ENCODE assay signal across 20 cellular contexts in the genomic region with DNA sequence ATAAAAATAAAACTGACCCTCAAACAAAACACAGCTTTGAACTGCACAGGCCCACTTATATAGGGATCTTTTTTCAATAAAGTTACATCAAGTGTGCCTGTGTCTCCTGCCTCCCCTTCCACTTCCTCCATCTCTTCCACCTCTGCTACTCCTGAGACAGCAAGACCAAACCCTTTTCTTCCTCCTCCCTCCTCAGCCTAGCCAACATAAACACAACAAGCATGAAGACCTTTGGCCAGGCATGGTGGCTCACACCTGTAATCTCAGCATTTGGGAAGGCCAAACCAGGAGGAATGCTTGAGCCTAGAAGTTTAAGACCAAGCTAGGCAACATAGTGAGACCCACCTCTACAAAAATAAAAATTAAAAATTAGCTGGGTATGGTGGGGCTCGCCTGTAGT.
A peak's percentile ranks its signal among the peaks of the same experiment; 100 is the strongest.
DNase-seq lines count a peak whose midpoint lies in the region; ATAC-seq lines count a peak whose summit lies in the region.
"Had no signal": no experiment of that assay in that cellular context is flagged by ENCODE, and none has a peak within 500 bp of the region (broad histone marks: within the 10 kb centered on the region; RNA-seq: fewer than 3 reads in every experiment).

No MANE protein-coding gene starts in this region.

- no peaks in the 10 kb centered on the region for H3K9me3 ChIP-seq in CD4-positive, alpha-beta memory T cell (ENCODE audit: control insufficient read depth in 1 of 2, low read length in 2 of 2)

- H3K4me1 Mint-ChIP-seq in activated CD4-positive, alpha-beta memory T cell treated with anti-CD3 and anti-CD28 coated beads for 36 hours (ENCODE audit: low read depth), result peaks cover 19% of the 10 kb centered on the region
- H3K4me1 Mint-ChIP-seq in activated CD4-positive, alpha-beta memory T cell treated with anti-CD3 and anti-CD28 coated beads, Interleukin-2, amount 10 ng/mL, durations not matched to agents 7 days and 5 days, result peaks cover 12% of the 10 kb centered on the region
- peaks cover 17 to 61% (median 36%) of the 10 kb centered on the region in 4 donors for H3K4me1 Mint-ChIP-seq in CD4-positive, alpha-beta memory T cell
- H3K4me1 Mint-ChIP-seq in activated naive CD8-positive, alpha-beta T cell treated with anti-CD3 and anti-CD28 coated beads for 36 hours, result peaks cover 13% of the 10 kb centered on the region
- H3K4me1 Mint-ChIP-seq in natural killer cell treated with Interleukin-12 subunit alpha and Interleukin-12 subunit beta and Interleukin-15 and Interleukin-18, amount 100 ng/mL, for 72 hours (ENCODE audit: low read depth in 2 of 2), result peaks cover 9 to 14% of the 10 kb centered on the region in 2 donors

- H3K36me3 ChIP-seq in CD4-positive, alpha-beta memory T cell (ENCODE audit: insufficient read depth, low read length), result peaks cover 86% of the 10 kb centered on the region

- intact Hi-C loops in activated CD4-positive, alpha-beta memory T cell treated with anti-CD3 and anti-CD28 coated beads for 36 hours (cut with micrococcal nuclease), result no loop called here
- intact Hi-C loops in CD4-positive, alpha-beta memory T cell (cut with micrococcal nuclease), result no loop called here

- no peak overlapping the region for H3K4me3 ChIP-seq in CD4-positive, alpha-beta memory T cell (ENCODE audit: low read length in 2 of 2)
- H3K4me3 ChIP-seq: K562, PC-9 had no signal

- H3K27me3 Mint-ChIP-seq in activated CD4-positive, alpha-beta memory T cell treated with anti-CD3 and anti-CD28 coated beads for 36 hours, result no peaks in the 10 kb centered on the region
- no peaks in the 10 kb centered on the region for H3K27me3 Mint-ChIP-seq in activated CD4-positive, alpha-beta memory T cell treated with anti-CD3 and anti-CD28 coated beads, Interleukin-2, amount 10 ng/mL, durations not matched to agents 7 days and 5 days
- H3K27me3 Mint-ChIP-seq in CD4-positive, alpha-beta memory T cell, result no peaks in the 10 kb centered on the region
- H3K27me3 Mint-ChIP-seq in activated naive CD8-positive, alpha-beta T cell treated with anti-CD3 and anti-CD28 coated beads for 36 hours, result no peaks in the 10 kb centered on the region
- H3K27me3 Mint-ChIP-seq in natural killer cell treated with Interleukin-12 subunit alpha and Interleukin-12 subunit beta and Interleukin-15 and Interleukin-18, amount 100 ng/mL, for 72 hours, result no peaks in the 10 kb centered on the region

- no peak overlapping the region for H3K27ac ChIP-seq in CD4-positive, alpha-beta memory T cell (ENCODE audit: low read depth, low read length)
- H3K27ac ChIP-seq: PC-9 had no signal

- peaks cover 4% of the 10 kb centered on the region for H3K4me1 ChIP-seq in CD4-positive, alpha-beta memory T cell (ENCODE audit: insufficient read depth, low read length)

- DNase-seq in activated CD4-positive, alpha-beta memory T cell treated with anti-CD3 and anti-CD28 coated beads for 36 hours, result no peak
- DNase-seq in activated CD4-positive, alpha-beta memory T cell treated with anti-CD3 and anti-CD28 coated beads, Interleukin-2, amount 10 ng/mL, durations not matched to agents 7 days and 5 days, result no peak
- DNase-seq in CD4-positive, alpha-beta memory T cell, result no peak
- no peak for DNase-seq in activated naive CD8-positive, alpha-beta T cell treated with anti-CD3 and anti-CD28 coated beads for 36 hours
- DNase-seq in natural killer cell treated with Interleukin-12 subunit alpha and Interleukin-12 subunit beta and Interleukin-15 and Interleukin-18, amount 100 ng/mL, for 72 hours (ENCODE audit: low spot score), result no peak
- DNase-seq in NCI-H2227 treated with DMSO at 0.1 percent for 48 hours (lab: John Stamatoyannopoulos, UW), result no peak
- DNase-seq in NCI-H2227 (lab: John Stamatoyannopoulos, UW; ENCODE audit: unreplicated experiment), result no peak
- DNase-seq: dermis blood vessel endothelial cell; EL; kidney; MM.1S; NCI-H1417 treated with DMSO at 0.1 percent for 48 hours; NCI-H510A treated with DMSO at 0.1 percent for 48 hours; PC-9; retina; SHP77 treated with DMSO at 0.1 percent for 48 hours; stimulated activated CD4-positive, alpha-beta T cell treated with anti-CD3 and anti-CD28 coated beads, Interleukin-4, amount 100 ng/mL, for 4 hours; SW 1271 had no signal

- H3K9me3 Mint-ChIP-seq in activated CD4-positive, alpha-beta memory T cell treated with anti-CD3 and anti-CD28 coated beads for 36 hours, result no peaks in the 10 kb centered on the region
- H3K9me3 Mint-ChIP-seq in activated CD4-positive, alpha-beta memory T cell treated with anti-CD3 and anti-CD28 coated beads, Interleukin-2, amount 10 ng/mL, durations not matched to agents 7 days and 5 days, result no peaks in the 10 kb centered on the region
- H3K9me3 Mint-ChIP-seq in CD4-positive, alpha-beta memory T cell, result peaks cover 0 to 5% (median 0%) of the 10 kb centered on the region in 8 donors
- H3K9me3 Mint-ChIP-seq in activated naive CD8-positive, alpha-beta T cell treated with anti-CD3 and anti-CD28 coated beads for 36 hours, result no peaks in the 10 kb centered on the region
- H3K9me3 Mint-ChIP-seq in natural killer cell treated with Interleukin-12 subunit alpha and Interleukin-12 subunit beta and Interleukin-15 and Interleukin-18, amount 100 ng/mL, for 72 hours, result no peaks in the 10 kb centered on the region

- H3K27me3 ChIP-seq in CD4-positive, alpha-beta memory T cell (ENCODE audit: insufficient read depth, low read length), result no peaks in the 10 kb centered on the region

- peaks cover 45% of the 10 kb centered on the region for H3K36me3 Mint-ChIP-seq in activated CD4-positive, alpha-beta memory T cell treated with anti-CD3 and anti-CD28 coated beads for 36 hours
- H3K36me3 Mint-ChIP-seq in activated CD4-positive, alpha-beta memory T cell treated with anti-CD3 and anti-CD28 coated beads, Interleukin-2, amount 10 ng/mL, durations not matched to agents 7 days and 5 days (ENCODE audit: low read depth), result peaks cover 85% of the 10 kb centered on the region
- peaks cover 62 to 91% of the 10 kb centered on the region in 2 donors for H3K36me3 Mint-ChIP-seq in CD4-positive, alpha-beta memory T cell
- H3K36me3 Mint-ChIP-seq in activated naive CD8-positive, alpha-beta T cell treated with anti-CD3 and anti-CD28 coated beads for 36 hours, result peaks cover 39% of the 10 kb centered on the region
- peaks cover 42% of the 10 kb centered on the region for H3K36me3 Mint-ChIP-seq in natural killer cell treated with Interleukin-12 subunit alpha and Interleukin-12 subunit beta and Interleukin-15 and Interleukin-18, amount 100 ng/mL, for 72 hours

- peak overlapping the region; percentile 24 for H3K27ac Mint-ChIP-seq in activated CD4-positive, alpha-beta memory T cell treated with anti-CD3 and anti-CD28 coated beads for 36 hours
- H3K27ac Mint-ChIP-seq in activated CD4-positive, alpha-beta memory T cell treated with anti-CD3 and anti-CD28 coated beads, Interleukin-2, amount 10 ng/mL, durations not matched to agents 7 days and 5 days, result no peak overlapping the region
- peak overlapping the region in 6 of 7 donors; percentile 44 to 89 (median 72) for H3K27ac Mint-ChIP-seq in CD4-positive, alpha-beta memory T cell
- peak overlapping the region; percentile 44 for H3K27ac Mint-ChIP-seq in activated naive CD8-positive, alpha-beta T cell treated with anti-CD3 and anti-CD28 coated beads for 36 hours
- H3K27ac Mint-ChIP-seq in natural killer cell treated with Interleukin-12 subunit alpha and Interleukin-12 subunit beta and Interleukin-15 and Interleukin-18, amount 100 ng/mL, for 72 hours, result peak overlapping the region; percentile 52 to 55

- no peak overlapping the region for H3K4me3 Mint-ChIP-seq in activated CD4-positive, alpha-beta memory T cell treated with anti-CD3 and anti-CD28 coated beads for 36 hours
- H3K4me3 Mint-ChIP-seq in activated CD4-positive, alpha-beta memory T cell treated with anti-CD3 and anti-CD28 coated beads, Interleukin-2, amount 10 ng/mL, durations not matched to agents 7 days and 5 days, result no peak overlapping the region
- no peak overlapping the region for H3K4me3 Mint-ChIP-seq in CD4-positive, alpha-beta memory T cell
- H3K4me3 Mint-ChIP-seq in activated naive CD8-positive, alpha-beta T cell treated with anti-CD3 and anti-CD28 coated beads for 36 hours, result no peak overlapping the region
- no peak overlapping the region for H3K4me3 Mint-ChIP-seq in natural killer cell treated with Interleukin-12 subunit alpha and Interleukin-12 subunit beta and Interleukin-15 and Interleukin-18, amount 100 ng/mL, for 72 hours

- ATAC-seq in natural killer cell treated with Interleukin-12 subunit alpha and Interleukin-12 subunit beta and Interleukin-15 and Interleukin-18, amount 100 ng/mL, for 72 hours, result no peak
- ATAC-seq in HG02885 (IDR thresholded peaks at IDR 0.05; ENCODE audit: poor library complexity, unreplicated experiment), result no peak
- ATAC-seq: K562 had no signal

- POLR2A ChIA-PET in activated CD4-positive, alpha-beta memory T cell treated with anti-CD3 and anti-CD28 coated beads for 36 hours (lab: Charles Lee), result no interaction called here
- POLR2A ChIA-PET in activated CD4-positive, alpha-beta memory T cell treated with anti-CD3 and anti-CD28 coated beads, Interleukin-2, amount 10 ng/mL, durations not matched to agents 7 days and 5 days (lab: Charles Lee), result interaction anchor here (1.0 kb wide), 1 partner anchor 59 kb away, joined by 3 read pairs; no protein-coding TSS in a partner anchor
- POLR2A ChIA-PET in CD4-positive, alpha-beta memory T cell (lab: Charles Lee; ENCODE audit: partially characterized antibody), result no interaction called here

- CTCF ChIA-PET in activated CD4-positive, alpha-beta memory T cell treated with anti-CD3 and anti-CD28 coated beads for 36 hours (lab: Charles Lee), result no interaction called here
- CTCF ChIA-PET in activated CD4-positive, alpha-beta memory T cell treated with anti-CD3 and anti-CD28 coated beads, Interleukin-2, amount 10 ng/mL, durations not matched to agents 7 days and 5 days (lab: Charles Lee), result no interaction called here
- CTCF ChIA-PET in CD4-positive, alpha-beta memory T cell (lab: Charles Lee; ENCODE audit: partially characterized antibody), result interaction anchor here (1.3 to 2.7 kb wide), 3 partner anchors 21 to 46 kb away, joined by 3 to 7 read pairs (median 3); no protein-coding TSS in a partner anchor
